In the genomic region with DNA sequence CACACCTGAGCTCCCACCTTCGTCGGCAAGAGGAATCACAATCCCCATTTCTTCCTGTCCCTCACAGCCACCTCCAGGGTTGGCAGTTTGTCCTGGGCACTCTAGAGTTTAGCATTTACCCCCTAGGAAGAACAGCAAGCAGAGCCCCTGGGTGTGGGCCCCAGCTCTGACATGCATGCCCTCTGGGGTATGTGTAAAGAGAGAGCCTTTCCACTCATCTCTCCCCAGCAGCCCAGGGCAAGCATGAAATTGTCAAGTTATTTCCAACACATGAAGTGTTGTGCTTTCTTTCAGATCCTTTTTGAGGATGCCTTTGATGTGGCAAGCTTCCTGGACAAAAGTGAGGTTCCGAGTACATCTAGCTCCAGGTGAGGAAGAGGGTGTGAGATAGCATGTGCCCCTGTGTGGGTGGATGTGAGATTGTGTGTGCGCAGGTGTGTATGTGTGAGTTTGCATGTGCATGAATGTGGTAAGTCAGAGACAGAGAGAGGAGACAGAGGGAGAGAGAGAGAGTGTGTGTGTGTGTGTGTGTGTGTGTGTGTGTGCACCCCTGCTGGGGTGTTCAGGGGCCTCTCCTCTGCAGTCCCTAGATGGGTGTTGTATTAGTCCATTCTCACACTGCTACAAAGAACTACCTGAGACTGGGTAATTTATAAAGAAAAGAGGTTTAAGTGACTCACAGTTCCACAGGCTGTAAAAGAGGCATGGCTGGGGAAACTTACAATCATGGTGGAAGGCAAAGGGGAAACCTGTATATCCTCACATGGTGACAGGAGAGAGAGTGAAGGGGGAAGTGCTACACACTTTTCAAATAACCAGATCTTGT, we compare ENCODE assay signal across 1 cellular context.
TF ChIP-seq lines count a peak whose summit lies in the region.

No MANE protein-coding gene starts in this region.

TF ChIP-seq in GM12878, 131 proteins besides CTCF, POLR2A, EP300 and RAD21 (continues in another document):
- TF ChIP-seq ZNF274 (IDR thresholded peaks at IDR 0.05; ENCODE audit: insufficient read depth, insufficient read length) (no peak), ZNF207 (IDR thresholded peaks at IDR 0.05; ENCODE audit: borderline replicate concordance) (no peak), HDAC6 (IDR thresholded peaks at IDR 0.05; ENCODE audit: unreplicated experiment) (no peak), SMAD1 (IDR thresholded peaks at IDR 0.05; ENCODE audit: low read depth, partially characterized antibody) (peak; percentile 46), ZBED1 (IDR thresholded peaks at IDR 0.05; ENCODE audit: borderline replicate concordance) (no peak), ZNF24 (IDR thresholded peaks at IDR 0.05) (no peak), RUNX3 (IDR thresholded peaks at IDR 0.05; ENCODE audit: low read length) (peak; percentile 55), E2F4 (IDR thresholded peaks at IDR 0.05; ENCODE audit: low read depth, low read length) (no peak), PAX5 (IDR thresholded peaks at IDR 0.05; ENCODE audit: borderline replicate concordance, low read depth, low read length) (no peak), BMI1 (IDR thresholded peaks at IDR 0.05; ENCODE audit: borderline replicate concordance) (peak; percentile 41; the same call in 1 of the 2 replicates), MYB (IDR thresholded peaks at IDR 0.05; ENCODE audit: borderline replicate concordance, low read depth, low read length) (no peak), NR2C2 (IDR thresholded peaks at IDR 0.05; ENCODE audit: borderline replicate concordance, control insufficient read depth, insufficient read length, low read depth) (no peak), EZH2 (IDR thresholded peaks at IDR 0.05; ENCODE audit: borderline replicate concordance, control insufficient read depth, low read depth, low read length) (no peak), SREBF2 (IDR thresholded peaks at IDR 0.05; ENCODE audit: low read length) (no peak), MEF2A (IDR thresholded peaks at IDR 0.05; ENCODE audit: insufficient read depth, low read depth, low read length) (no peak), ZZZ3 (IDR thresholded peaks at IDR 0.05; ENCODE audit: control insufficient read depth, insufficient read length, low read depth) (no peak), MAX (IDR thresholded peaks at IDR 0.05; ENCODE audit: low read depth, low read length) (no peak), BCLAF1 (IDR thresholded peaks at IDR 0.05) (no peak), HDAC2 (IDR thresholded peaks at IDR 0.05) (no peak), MEF2B (IDR thresholded peaks at IDR 0.05; ENCODE audit: partially characterized antibody, poor library complexity, severe bottlenecking) (peak; percentile 73), YY1 (IDR thresholded peaks at IDR 0.05; ENCODE audit: low read depth, low read length) (no peak), PKNOX1 (IDR thresholded peaks at IDR 0.05) (0 out of 2 replicates have a peak, but pooled peaks have one; percentile 4), ESRRA (IDR thresholded peaks at IDR 0.05; ENCODE audit: low read length) (no peak), BHLHE40 (IDR thresholded peaks at IDR 0.05; ENCODE audit: borderline replicate concordance in 1 of 2, low read depth in 2 of 2, low read length in 1 of 2) (peak; percentile 89 to 93), ZNF592 (IDR thresholded peaks at IDR 0.05) (no peak), WRNIP1 (IDR thresholded peaks at IDR 0.05; ENCODE audit: borderline replicate concordance, low read depth, low read length) (no peak), ATF7 (IDR thresholded peaks at IDR 0.05; ENCODE audit: low read depth) (peak; percentile 62), POLR2AphosphoS2 (IDR thresholded peaks at IDR 0.05; ENCODE audit: low read depth, low read length) (no peak), SUZ12 (IDR thresholded peaks at IDR 0.05; ENCODE audit: unreplicated experiment) (no peak), DPF2 (IDR thresholded peaks at IDR 0.05) (0 out of 2 replicates have a peak, but pooled peaks have one; percentile 72), CBFB (IDR thresholded peaks at IDR 0.05; ENCODE audit: low read depth) (no peak), MYC (IDR thresholded peaks at IDR 0.05; ENCODE audit: insufficient read depth, insufficient read length, insufficient replicate concordance, low read length, severe bottlenecking) (no peak), MTA3 (IDR thresholded peaks at IDR 0.05; ENCODE audit: borderline replicate concordance, low read length) (no peak), NR2F1 (conservative IDR thresholded peaks at IDR 0.05) (no peak), ZSCAN29 (IDR thresholded peaks at IDR 0.05) (no peak)
- TF ChIP-seq, protein P1, sequence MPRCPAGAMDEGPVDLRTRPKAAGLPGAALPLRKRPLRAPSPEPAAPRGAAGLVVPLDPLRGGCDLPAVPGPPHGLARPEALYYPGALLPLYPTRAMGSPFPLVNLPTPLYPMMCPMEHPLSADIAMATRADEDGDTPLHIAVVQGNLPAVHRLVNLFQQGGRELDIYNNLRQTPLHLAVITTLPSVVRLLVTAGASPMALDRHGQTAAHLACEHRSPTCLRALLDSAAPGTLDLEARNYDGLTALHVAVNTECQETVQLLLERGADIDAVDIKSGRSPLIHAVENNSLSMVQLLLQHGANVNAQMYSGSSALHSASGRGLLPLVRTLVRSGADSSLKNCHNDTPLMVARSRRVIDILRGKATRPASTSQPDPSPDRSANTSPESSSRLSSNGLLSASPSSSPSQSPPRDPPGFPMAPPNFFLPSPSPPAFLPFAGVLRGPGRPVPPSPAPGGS (IDR thresholded peaks at IDR 0.05; ENCODE audit: borderline replicate concordance, insufficient read depth, low read depth, low read length, poor library complexity, severe bottlenecking): no peak
- TF ChIP-seq, protein P2, sequence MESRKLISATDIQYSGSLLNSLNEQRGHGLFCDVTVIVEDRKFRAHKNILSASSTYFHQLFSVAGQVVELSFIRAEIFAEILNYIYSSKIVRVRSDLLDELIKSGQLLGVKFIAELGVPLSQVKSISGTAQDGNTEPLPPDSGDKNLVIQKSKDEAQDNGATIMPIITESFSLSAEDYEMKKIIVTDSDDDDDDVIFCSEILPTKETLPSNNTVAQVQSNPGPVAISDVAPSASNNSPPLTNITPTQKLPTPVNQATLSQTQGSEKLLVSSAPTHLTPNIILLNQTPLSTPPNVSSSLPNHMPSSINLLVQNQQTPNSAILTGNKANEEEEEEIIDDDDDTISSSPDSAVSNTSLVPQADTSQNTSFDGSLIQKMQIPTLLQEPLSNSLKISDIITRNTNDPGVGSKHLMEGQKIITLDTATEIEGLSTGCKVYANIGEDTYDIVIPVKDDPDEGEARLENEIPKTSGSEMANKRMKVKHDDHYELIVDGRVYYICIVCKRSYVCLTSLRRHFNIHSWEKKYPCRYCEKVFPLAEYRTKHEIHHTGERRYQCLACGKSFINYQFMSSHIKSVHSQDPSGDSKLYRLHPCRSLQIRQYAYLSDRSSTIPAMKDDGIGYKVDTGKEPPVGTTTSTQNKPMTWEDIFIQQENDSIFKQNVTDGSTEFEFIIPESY (IDR thresholded peaks at IDR 0.05): no peak
- TF ChIP-seq, protein P3, sequence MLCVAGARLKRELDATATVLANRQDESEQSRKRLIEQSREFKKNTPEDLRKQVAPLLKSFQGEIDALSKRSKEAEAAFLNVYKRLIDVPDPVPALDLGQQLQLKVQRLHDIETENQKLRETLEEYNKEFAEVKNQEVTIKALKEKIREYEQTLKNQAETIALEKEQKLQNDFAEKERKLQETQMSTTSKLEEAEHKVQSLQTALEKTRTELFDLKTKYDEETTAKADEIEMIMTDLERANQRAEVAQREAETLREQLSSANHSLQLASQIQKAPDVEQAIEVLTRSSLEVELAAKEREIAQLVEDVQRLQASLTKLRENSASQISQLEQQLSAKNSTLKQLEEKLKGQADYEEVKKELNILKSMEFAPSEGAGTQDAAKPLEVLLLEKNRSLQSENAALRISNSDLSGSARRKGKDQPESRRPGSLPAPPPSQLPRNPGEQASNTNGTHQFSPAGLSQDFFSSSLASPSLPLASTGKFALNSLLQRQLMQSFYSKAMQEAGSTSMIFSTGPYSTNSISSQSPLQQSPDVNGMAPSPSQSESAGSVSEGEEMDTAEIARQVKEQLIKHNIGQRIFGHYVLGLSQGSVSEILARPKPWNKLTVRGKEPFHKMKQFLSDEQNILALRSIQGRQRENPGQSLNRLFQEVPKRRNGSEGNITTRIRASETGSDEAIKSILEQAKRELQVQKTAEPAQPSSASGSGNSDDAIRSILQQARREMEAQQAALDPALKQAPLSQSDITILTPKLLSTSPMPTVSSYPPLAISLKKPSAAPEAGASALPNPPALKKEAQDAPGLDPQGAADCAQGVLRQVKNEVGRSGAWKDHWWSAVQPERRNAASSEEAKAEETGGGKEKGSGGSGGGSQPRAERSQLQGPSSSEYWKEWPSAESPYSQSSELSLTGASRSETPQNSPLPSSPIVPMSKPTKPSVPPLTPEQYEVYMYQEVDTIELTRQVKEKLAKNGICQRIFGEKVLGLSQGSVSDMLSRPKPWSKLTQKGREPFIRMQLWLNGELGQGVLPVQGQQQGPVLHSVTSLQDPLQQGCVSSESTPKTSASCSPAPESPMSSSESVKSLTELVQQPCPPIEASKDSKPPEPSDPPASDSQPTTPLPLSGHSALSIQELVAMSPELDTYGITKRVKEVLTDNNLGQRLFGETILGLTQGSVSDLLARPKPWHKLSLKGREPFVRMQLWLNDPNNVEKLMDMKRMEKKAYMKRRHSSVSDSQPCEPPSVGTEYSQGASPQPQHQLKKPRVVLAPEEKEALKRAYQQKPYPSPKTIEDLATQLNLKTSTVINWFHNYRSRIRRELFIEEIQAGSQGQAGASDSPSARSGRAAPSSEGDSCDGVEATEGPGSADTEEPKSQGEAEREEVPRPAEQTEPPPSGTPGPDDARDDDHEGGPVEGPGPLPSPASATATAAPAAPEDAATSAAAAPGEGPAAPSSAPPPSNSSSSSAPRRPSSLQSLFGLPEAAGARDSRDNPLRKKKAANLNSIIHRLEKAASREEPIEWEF (IDR thresholded peaks at IDR 0.05; ENCODE audit: insufficient replicate concordance, low read depth, low read length): no peak
- TF ChIP-seq, protein P4, sequence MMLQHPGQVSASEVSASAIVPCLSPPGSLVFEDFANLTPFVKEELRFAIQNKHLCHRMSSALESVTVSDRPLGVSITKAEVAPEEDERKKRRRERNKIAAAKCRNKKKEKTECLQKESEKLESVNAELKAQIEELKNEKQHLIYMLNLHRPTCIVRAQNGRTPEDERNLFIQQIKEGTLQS (IDR thresholded peaks at IDR 0.05; ENCODE audit: borderline replicate concordance, extremely low read depth, low read depth, low read length): no peak
